In genomic region chr2:19711470-19712372, GRCh38 we compare ENCODE assay signal across 1 cellular context.
TF ChIP-seq lines count a peak whose summit lies in the region.

No MANE protein-coding gene starts in this region.

TF ChIP-seq in GM23338, 12 proteins besides CTCF, POLR2A, EP300 and RAD21 (continued from another document):
- TF ChIP-seq ETS1 (IDR thresholded peaks at IDR 0.05) (no peak), NANOG (IDR thresholded peaks at IDR 0.05; ENCODE audit: borderline replicate concordance) (no peak), POLR2AphosphoS5 (IDR thresholded peaks at IDR 0.05; ENCODE audit: low read depth) (no peak), ZNF331 (CRISPR knock-in tag; IDR thresholded peaks at IDR 0.05; ENCODE audit: low read depth) (no peak), ZNF462 (CRISPR knock-in tag; IDR thresholded peaks at IDR 0.05) (no peak), EZH2phosphoT487 (IDR thresholded peaks at IDR 0.05; ENCODE audit: unreplicated experiment) (no peak), EZH2 (IDR thresholded peaks at IDR 0.05; ENCODE audit: low read depth, unreplicated experiment) (no peak), CREB1 (CRISPR knock-in tag; IDR thresholded peaks at IDR 0.05; ENCODE audit: low read depth) (no peak), STAT1 (IDR thresholded peaks at IDR 0.05; ENCODE audit: unreplicated experiment) (no peak)
